Comparison of ENCODE assay signal across 20 cellular contexts in the genomic region with DNA sequence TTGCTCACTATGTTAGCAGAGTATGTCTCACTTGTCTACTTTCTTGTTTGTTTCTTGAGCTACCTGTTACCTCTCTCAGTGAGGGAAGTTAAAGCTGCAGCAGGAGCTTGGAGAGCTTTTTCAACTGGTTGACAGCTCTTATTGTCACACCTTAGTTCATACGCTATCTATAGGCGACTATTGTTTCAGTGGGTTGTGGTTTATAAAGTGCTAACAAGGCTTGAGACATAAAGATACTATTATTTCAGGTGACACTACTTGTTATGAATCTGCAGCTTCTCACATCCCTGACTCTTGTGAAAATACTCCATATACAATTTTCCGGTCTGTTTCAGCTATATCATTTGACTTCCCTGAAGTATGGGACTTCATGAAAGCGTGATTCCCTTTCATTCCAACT.
DNase-seq lines count a peak whose midpoint lies in the region; ATAC-seq, FAIRE-seq and TF ChIP-seq lines count a peak whose summit lies in the region.
"Had no signal": no experiment of that assay in that cellular context is flagged by ENCODE, and none has a peak within 500 bp of the region (broad histone marks: within the 10 kb centered on the region; RNA-seq: fewer than 3 reads in every experiment).

No MANE protein-coding gene starts in this region.

- H3K36me3 Mint-ChIP-seq in progenitor cell of endocrine pancreas (ENCODE audit: insufficient read depth): no peaks in the 10 kb centered on the region
- H3K36me3 Mint-ChIP-seq: CD4-positive, alpha-beta memory T cell had no signal

- H3K79me2 ChIP-seq in GM12878 (ENCODE audit: control insufficient read depth, insufficient read depth, low read length): no peaks in the 10 kb centered on the region

- H3K4me3 Mint-ChIP-seq in progenitor cell of endocrine pancreas (ENCODE audit: low read depth): no peak overlapping the region
- H3K4me3 Mint-ChIP-seq: CD4-positive, alpha-beta memory T cell; GM23338; H9 had no signal

- H3K36me3 ChIP-seq in GM12878 (ENCODE audit: control insufficient read depth in 2 of 2, insufficient read depth in 2 of 2, low read length in 1 of 2): no peaks in the 10 kb centered on the region

- H3K9me3 ChIP-seq in GM12878 (replicated peaks; ENCODE audit: control insufficient read depth, insufficient read depth, low read length): no peaks in the 10 kb centered on the region
- H3K9me3 ChIP-seq: A549 had no signal

- H3K27ac ChIP-seq in GM12878 (ENCODE audit: control insufficient read depth, insufficient read depth): no peak overlapping the region
- H3K27ac ChIP-seq: A549 had no signal

- WGBS in GM12878 (ENCODE audit: insufficient coverage, insufficient replicate concordance, low lambda C conversion rate, missing lambda C conversion rate): 8% methylated on average over 4 of the region's 4 CpGs

- no peaks in the 10 kb centered on the region for H3K27me3 ChIP-seq in GM12878 (replicated peaks in 1 of 2; ENCODE audit: control insufficient read depth in 2 of 2, insufficient read depth in 2 of 2, low read length in 1 of 2)

- H4K20me1 ChIP-seq in GM12878 (ENCODE audit: control insufficient read depth, insufficient read depth): no peaks in the 10 kb centered on the region

- H3K4me3 ChIP-seq in GM12878: no peak overlapping the region
- H3K4me3 ChIP-seq: A549, GM23338 had no signal

- RAD21 ChIA-PET in GM12878 (lab: Charles Lee; ENCODE audit: unreplicated experiment): no interaction called here

- no peak for TF ChIP-seq RAD21 in GM12878 (IDR thresholded peaks at IDR 0.05; ENCODE audit: insufficient read depth, low read depth, low read length)

- SMC1A ChIA-PET in GM12878 (lab: Charles Lee; ENCODE audit: uncharacterized antibody, unreplicated experiment): interaction anchor here (1.0 kb wide), 1 partner anchor 64 kb away, joined by 3 read pairs; no protein-coding TSS in a partner anchor

- no peak for TF ChIP-seq EP300 in GM12878 (IDR thresholded peaks at IDR 0.05; ENCODE audit: borderline replicate concordance in 1 of 2, control insufficient read depth in 1 of 2, low read depth in 2 of 2, low read length in 2 of 2)

- no peak overlapping the region for H3K27ac Mint-ChIP-seq in progenitor cell of endocrine pancreas
- H3K27ac Mint-ChIP-seq: CD4-positive, alpha-beta memory T cell; GM23338; H9 had no signal

- H3K4me1 Mint-ChIP-seq in progenitor cell of endocrine pancreas (ENCODE audit: low read depth): peaks cover 10% of the 10 kb centered on the region
- H3K4me1 Mint-ChIP-seq: CD4-positive, alpha-beta memory T cell had no signal

- POLR2A ChIA-PET in GM12878 (lab: Charles Lee): no interaction called here

- no peak for DNase-seq in GM12878 (ENCODE audit: low read depth, low spot score)
- no peak for DNase-seq in activated effector memory CD4-positive, alpha-beta T cell treated with Interleukin-2 at 50 U/mL for 16 hours
- DNase-seq in DMS53 treated with DMSO at 0.1 percent for 48 hours (lab: John Stamatoyannopoulos, UW; ENCODE audit: unreplicated experiment): no peak
- no peak for DNase-seq in progenitor cell of endocrine pancreas (ENCODE audit: low spot score, unreplicated experiment)
- DNase-seq: 8988T; C1 segment of cervical spinal cord; Calu3; CD4-positive, alpha-beta memory T cell; COR-L47; DMS53; DND-41; H9 had no signal

- H3K9me3 Mint-ChIP-seq in progenitor cell of endocrine pancreas (ENCODE audit: low read depth): no peaks in the 10 kb centered on the region
- H3K9me3 Mint-ChIP-seq: CD4-positive, alpha-beta memory T cell; GM23338; H9 had no signal

- no peaks in the 10 kb centered on the region for H3K27me3 Mint-ChIP-seq in progenitor cell of endocrine pancreas
- H3K27me3 Mint-ChIP-seq: CD4-positive, alpha-beta memory T cell had no signal

- no peaks in the 10 kb centered on the region for H3K4me1 ChIP-seq in GM12878 (ENCODE audit: control insufficient read depth, insufficient read depth, low read length)
- H3K4me1 ChIP-seq: A549 had no signal

- CTCF ChIA-PET in GM12878 (lab: Yijun Ruan, JAX): no interaction called here

- in situ Hi-C loops in GM12878 (cut with MboI): no loop called here

- BruUV-seq in GM12878 (replicated peaks; lab: Mats Ljungman, UMichigan): no TSS peak

- TF ChIP-seq POLR2A in GM12878 (IDR thresholded peaks at IDR 0.05; ENCODE audit: low read depth, low read length): no peak

- H3K9ac ChIP-seq in GM12878 (ENCODE audit: control insufficient read depth, insufficient read depth, low read length): no peak overlapping the region

- no peak overlapping the region for H3K4me2 ChIP-seq in GM12878 (ENCODE audit: control insufficient read depth, insufficient read depth)
- H3K4me2 ChIP-seq: A549, GM23338 had no signal

- intact Hi-C loops in GM12878 (cut with micrococcal nuclease; ENCODE audit: unreplicated experiment): no loop called here

- no peak for FAIRE-seq in GM12878 (lab: Jason Lieb, UNC)
- FAIRE-seq: A549, G401.6, GM12891 had no signal

- H2AFZ ChIP-seq in GM12878 (ENCODE audit: control insufficient read depth, low read depth, low read length): no peak overlapping the region
- H2AFZ ChIP-seq: GM23338 had no signal

- TF ChIP-seq CTCF in GM12878 (IDR thresholded peaks at IDR 0.05 in 2 of 3, conservative IDR thresholded peaks at IDR 0.05 in 1 of 3; ENCODE audit: control insufficient read depth in 2 of 3, extremely low read depth in 1 of 3, insufficient read depth in 1 of 3, low read depth in 3 of 3, low read length in 3 of 3) (no peak), progenitor cell of endocrine pancreas (IDR thresholded peaks at IDR 0.05; ENCODE audit: unreplicated experiment) (no peak)

- ATAC-seq in GM18520 (IDR thresholded peaks at IDR 0.05; ENCODE audit: unreplicated experiment): peak; percentile 42
- peak; percentile 48 for ATAC-seq in GM21619 (IDR thresholded peaks at IDR 0.05; ENCODE audit: unreplicated experiment)
- peak; percentile 52 for ATAC-seq in HG03565 (IDR thresholded peaks at IDR 0.05; ENCODE audit: unreplicated experiment)
- peak; percentile 50 for ATAC-seq in GM12878
- ATAC-seq: A549, GM23338, HCT116 had no signal

TF ChIP-seq in GM12878, 131 proteins besides CTCF, POLR2A, EP300 and RAD21:
- TF ChIP-seq BACH1 (IDR thresholded peaks at IDR 0.05; ENCODE audit: borderline replicate concordance): no peak
- peak; percentile 34 for TF ChIP-seq MEF2B (IDR thresholded peaks at IDR 0.05; ENCODE audit: partially characterized antibody, poor library complexity, severe bottlenecking)
- peak; percentile 51; the same call in 1 of the 2 replicates for TF ChIP-seq MTA2 (IDR thresholded peaks at IDR 0.05; ENCODE audit: low read depth)
- no peak for TF ChIP-seq ZSCAN29 (IDR thresholded peaks at IDR 0.05)
- TF ChIP-seq, protein P1, sequence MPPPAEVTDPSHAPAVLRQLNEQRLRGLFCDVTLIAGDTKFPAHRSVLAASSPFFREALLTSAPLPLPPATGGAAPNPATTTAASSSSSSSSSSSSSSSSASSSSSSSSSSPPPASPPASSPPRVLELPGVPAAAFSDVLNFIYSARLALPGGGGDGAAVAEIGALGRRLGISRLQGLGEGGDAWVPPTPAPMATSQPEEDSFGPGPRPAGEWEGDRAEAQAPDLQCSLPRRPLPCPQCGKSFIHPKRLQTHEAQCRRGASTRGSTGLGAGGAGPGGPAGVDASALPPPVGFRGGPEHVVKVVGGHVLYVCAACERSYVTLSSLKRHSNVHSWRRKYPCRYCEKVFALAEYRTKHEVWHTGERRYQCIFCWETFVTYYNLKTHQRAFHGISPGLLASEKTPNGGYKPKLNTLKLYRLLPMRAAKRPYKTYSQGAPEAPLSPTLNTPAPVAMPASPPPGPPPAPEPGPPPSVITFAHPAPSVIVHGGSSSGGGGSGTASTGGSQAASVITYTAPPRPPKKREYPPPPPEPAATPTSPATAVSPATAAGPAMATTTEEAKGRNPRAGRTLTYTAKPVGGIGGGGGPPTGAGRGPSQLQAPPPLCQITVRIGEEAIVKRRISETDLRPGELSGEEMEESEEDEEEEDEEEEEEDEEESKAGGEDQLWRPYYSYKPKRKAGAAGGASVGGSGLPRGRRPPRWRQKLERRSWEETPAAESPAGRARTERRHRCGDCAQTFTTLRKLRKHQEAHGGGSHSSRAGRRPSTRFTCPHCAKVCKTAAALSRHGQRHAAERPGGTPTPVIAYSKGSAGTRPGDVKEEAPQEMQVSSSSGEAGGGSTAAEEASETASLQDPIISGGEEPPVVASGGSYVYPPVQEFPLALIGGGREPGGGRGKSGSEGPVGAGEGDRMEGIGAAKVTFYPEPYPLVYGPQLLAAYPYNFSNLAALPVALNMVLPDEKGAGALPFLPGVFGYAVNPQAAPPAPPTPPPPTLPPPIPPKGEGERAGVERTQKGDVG (CRISPR knock-in tag; IDR thresholded peaks at IDR 0.05): no peak
- 0 out of 2 replicates have a peak, but pooled peaks have one; percentile 13 for TF ChIP-seq RUNX3 (IDR thresholded peaks at IDR 0.05; ENCODE audit: low read length)
- TF ChIP-seq, protein P2, sequence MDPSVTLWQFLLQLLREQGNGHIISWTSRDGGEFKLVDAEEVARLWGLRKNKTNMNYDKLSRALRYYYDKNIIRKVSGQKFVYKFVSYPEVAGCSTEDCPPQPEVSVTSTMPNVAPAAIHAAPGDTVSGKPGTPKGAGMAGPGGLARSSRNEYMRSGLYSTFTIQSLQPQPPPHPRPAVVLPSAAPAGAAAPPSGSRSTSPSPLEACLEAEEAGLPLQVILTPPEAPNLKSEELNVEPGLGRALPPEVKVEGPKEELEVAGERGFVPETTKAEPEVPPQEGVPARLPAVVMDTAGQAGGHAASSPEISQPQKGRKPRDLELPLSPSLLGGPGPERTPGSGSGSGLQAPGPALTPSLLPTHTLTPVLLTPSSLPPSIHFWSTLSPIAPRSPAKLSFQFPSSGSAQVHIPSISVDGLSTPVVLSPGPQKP (IDR thresholded peaks at IDR 0.05; ENCODE audit: low read depth, low read length): no peak
